In the genomic region with DNA sequence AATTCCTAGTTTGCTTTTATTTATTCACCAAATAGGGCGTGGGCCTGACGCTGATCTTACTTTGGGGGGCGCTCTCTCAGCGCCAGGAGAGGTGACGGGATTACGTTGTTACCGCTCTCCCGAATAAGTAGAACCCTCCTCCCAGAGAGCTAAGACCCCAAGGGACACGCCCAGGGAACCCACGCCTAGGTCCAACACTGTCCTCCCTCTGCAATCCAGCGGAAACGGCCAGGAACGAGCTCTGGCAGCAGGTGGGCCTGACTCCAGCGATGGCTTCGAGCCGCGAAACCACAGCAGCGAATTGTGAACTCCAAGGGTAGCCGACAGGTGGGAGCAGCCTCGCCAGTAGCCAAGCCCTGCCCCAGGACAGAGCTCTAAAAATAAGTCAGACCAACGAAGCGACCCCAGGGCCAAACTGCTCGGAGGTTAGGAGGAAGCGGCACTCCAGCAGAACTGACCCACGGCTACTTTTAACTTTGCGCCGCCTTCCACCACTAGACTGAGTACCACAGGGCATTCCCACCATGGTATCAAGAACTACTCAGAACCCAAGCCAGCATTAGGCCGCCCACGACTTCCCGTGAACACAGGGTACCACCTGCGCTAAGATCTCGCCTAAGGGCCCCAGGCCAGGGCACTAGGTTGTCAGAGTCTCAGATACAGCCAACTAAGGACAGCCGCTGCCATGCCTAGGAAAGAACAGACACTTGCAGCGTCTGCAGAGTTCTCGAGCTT, we compare ENCODE assay signal across 8 cellular contexts.
A peak's percentile ranks its signal among the peaks of the same experiment; 100 is the strongest.
DNase-seq lines count a peak whose midpoint lies in the region; ATAC-seq and TF ChIP-seq lines count a peak whose summit lies in the region.

No MANE protein-coding gene starts in this region.

- no peaks in the 10 kb centered on the region for H3K36me3 ChIP-seq in mucosa of stomach (ENCODE audit: control insufficient read depth, insufficient read depth, low read length)

- peaks cover 16% of the 10 kb centered on the region for H3K4me1 ChIP-seq in mucosa of stomach (ENCODE audit: control insufficient read depth, insufficient read depth, low read length)

- H3K4me3 ChIP-seq in mucosa of stomach (ENCODE audit: low read length): peak overlapping the region; percentile 81

- peak overlapping the region; percentile 87 for H3K9ac ChIP-seq in mucosa of stomach (ENCODE audit: low read length)

- no peaks in the 10 kb centered on the region for H3K9me3 ChIP-seq in mucosa of stomach (ENCODE audit: control insufficient read depth, low read length)

- DNase-seq in NCI-H2227 treated with DMSO at 0.1 percent for 48 hours (lab: John Stamatoyannopoulos, UW) (peak; percentile 29), ecto neural progenitor cell (ENCODE audit: low spot score) (peak; percentile 78)
- DNase-seq in activated CD4-positive, alpha-beta T cell treated with anti-CD3 and anti-CD28 coated beads, Interleukin-2, amount 50 U/mL, for 48 hours: peak; percentile 77 to 83
- DNase-seq in stimulated activated CD8-positive, alpha-beta memory T cell treated with anti-CD3 and anti-CD28 coated beads, Interleukin-4, amount 100 ng/mL, for 4 hours (ENCODE audit: low read depth in 2 of 2, low spot score in 1 of 2): peak; percentile 51 to 63

- no peaks in the 10 kb centered on the region for H3K27me3 ChIP-seq in mucosa of stomach (ENCODE audit: control insufficient read depth, insufficient read depth, low read length)

- no peak for ATAC-seq in GM18868 (IDR thresholded peaks at IDR 0.05; ENCODE audit: unreplicated experiment)
- no peak for ATAC-seq in HG03196 (IDR thresholded peaks at IDR 0.05; ENCODE audit: unreplicated experiment)

- peak; percentile 3 for TF ChIP-seq POLR2A in GM18526 (IDR thresholded peaks at IDR 0.05; ENCODE audit: extremely low read depth, insufficient read length)

Comparison
In these comparisons a context has a peak if more than half of its experiments do, and no peak if none do; other contexts are left out.
1. DNase-seq: peak in every context shown above with its lines; median percentile 80 in activated CD4-positive, alpha-beta T cell treated with anti-CD3 and anti-CD28 coated beads, Interleukin-2, amount 50 U/mL, for 48 hours; 78 in ecto neural progenitor cell; 57 in stimulated activated CD8-positive, alpha-beta memory T cell treated with anti-CD3 and anti-CD28 coated beads, Interleukin-4, amount 100 ng/mL, for 4 hours; 29 in NCI-H2227 treated with DMSO at 0.1 percent for 48 hours.